ENCODE assay signal across 17 cellular contexts in genomic region chr6:125015152-125015551, GRCh38.
"Had no signal": no experiment of that assay in that cellular context is flagged by ENCODE, and none has a peak within 500 bp of the region (broad histone marks: within the 10 kb centered on the region; RNA-seq: fewer than 3 reads in every experiment).

No MANE protein-coding gene starts in this region.

- H3K27me3 ChIP-seq: ascending aorta, left lung, upper lobe of left lung had no signal

- H3K36me3 ChIP-seq: ascending aorta, left lung, thoracic aorta, upper lobe of left lung had no signal

- H3K36me3 Mint-ChIP-seq: activated naive CD4-positive, alpha-beta T cell treated with anti-CD3 and anti-CD28 coated beads, Interleukin-2, amount 10 ng/mL, durations not matched to agents 7 days and 5 days; stimulated activated effector memory CD8-positive, alpha-beta T cell treated with anti-CD3 and anti-CD28 coated beads, Interleukin-12 subunit alpha, Interleukin-12 subunit beta, amount 100 ng/mL, for 72 hours had no signal

- H3K9me3 ChIP-seq: ascending aorta, left lung, thoracic aorta, upper lobe of left lung had no signal

- H3K4me3 ChIP-seq: ascending aorta, left lung, thoracic aorta, upper lobe of left lung had no signal

- DNase-seq: activated CD4-positive, alpha-beta T cell treated with anti-CD3 and anti-CD28 coated beads, Interleukin-2, amount 50 U/mL, for 1 hour; activated CD4-positive, CD25-positive, alpha-beta regulatory T cell treated with anti-CD3 and anti-CD28 coated beads, Interleukin-2, amount 50 U/mL, for 72 hours; activated CD8-positive, alpha-beta memory T cell treated with anti-CD3 and anti-CD28 coated beads, Interleukin-2, amount 50 U/mL, for 4 hours; activated effector memory CD4-positive, alpha-beta T cell treated with Interleukin-2 at 50 U/mL for 16 hours; activated naive CD4-positive, alpha-beta T cell treated with anti-CD3 and anti-CD28 coated beads, Interleukin-2, amount 10 ng/mL, durations not matched to agents 7 days and 5 days; activated naive CD8-positive, alpha-beta T cell treated with anti-CD3 and anti-CD28 coated beads, Interleukin-2, amount 50 U/mL, for 24 hours; activated T-cell treated with anti-CD3 and anti-CD28 coated beads, Interleukin-2, amount 50 U/mL, for 4 hours; effector memory CD8-positive, alpha-beta T cell; left lung; stimulated activated CD4-positive, alpha-beta T cell treated with anti-CD3 and anti-CD28 coated beads, Interleukin-4, amount 100 ng/mL, for 24 hours; SW 1271; T-helper 2 cell; upper lobe of left lung had no signal

- H3K4me1 Mint-ChIP-seq: stimulated activated effector memory CD8-positive, alpha-beta T cell treated with anti-CD3 and anti-CD28 coated beads, Interleukin-12 subunit alpha, Interleukin-12 subunit beta, amount 100 ng/mL, for 72 hours had no signal

- H3K27me3 Mint-ChIP-seq: activated naive CD4-positive, alpha-beta T cell treated with anti-CD3 and anti-CD28 coated beads, Interleukin-2, amount 10 ng/mL, durations not matched to agents 7 days and 5 days; activated naive CD8-positive, alpha-beta T cell treated with anti-CD3 and anti-CD28 coated beads, Interleukin-2, amount 50 U/mL, for 24 hours; effector memory CD8-positive, alpha-beta T cell had no signal

- H3K4me3 Mint-ChIP-seq: activated naive CD4-positive, alpha-beta T cell treated with anti-CD3 and anti-CD28 coated beads, Interleukin-2, amount 10 ng/mL, durations not matched to agents 7 days and 5 days; activated naive CD8-positive, alpha-beta T cell treated with anti-CD3 and anti-CD28 coated beads, Interleukin-2, amount 50 U/mL, for 24 hours; activated T-cell treated with anti-CD3 and anti-CD28 coated beads, Interleukin-2, amount 50 U/mL, for 4 hours; effector memory CD8-positive, alpha-beta T cell; stimulated activated effector memory CD8-positive, alpha-beta T cell treated with anti-CD3 and anti-CD28 coated beads, Interleukin-12 subunit alpha, Interleukin-12 subunit beta, amount 100 ng/mL, for 72 hours had no signal

- H3K27ac ChIP-seq: ascending aorta, left lung, thoracic aorta, upper lobe of left lung, VCaP had no signal

- ATAC-seq: activated naive CD8-positive, alpha-beta T cell treated with anti-CD3 and anti-CD28 coated beads, Interleukin-2, amount 50 U/mL, for 24 hours; activated T-cell treated with anti-CD3 and anti-CD28 coated beads, Interleukin-2, amount 50 U/mL, for 4 hours; effector memory CD8-positive, alpha-beta T cell; left lung; stimulated activated effector memory CD8-positive, alpha-beta T cell treated with anti-CD3 and anti-CD28 coated beads, Interleukin-12 subunit alpha, Interleukin-12 subunit beta, amount 100 ng/mL, for 72 hours had no signal

- H3K9me3 Mint-ChIP-seq: activated naive CD4-positive, alpha-beta T cell treated with anti-CD3 and anti-CD28 coated beads, Interleukin-2, amount 10 ng/mL, durations not matched to agents 7 days and 5 days; activated naive CD8-positive, alpha-beta T cell treated with anti-CD3 and anti-CD28 coated beads, Interleukin-2, amount 50 U/mL, for 24 hours; activated T-cell treated with anti-CD3 and anti-CD28 coated beads, Interleukin-2, amount 50 U/mL, for 4 hours; effector memory CD8-positive, alpha-beta T cell; stimulated activated effector memory CD8-positive, alpha-beta T cell treated with anti-CD3 and anti-CD28 coated beads, Interleukin-12 subunit alpha, Interleukin-12 subunit beta, amount 100 ng/mL, for 72 hours had no signal

- H3K27ac Mint-ChIP-seq: activated naive CD4-positive, alpha-beta T cell treated with anti-CD3 and anti-CD28 coated beads, Interleukin-2, amount 10 ng/mL, durations not matched to agents 7 days and 5 days; activated naive CD8-positive, alpha-beta T cell treated with anti-CD3 and anti-CD28 coated beads, Interleukin-2, amount 50 U/mL, for 24 hours; effector memory CD8-positive, alpha-beta T cell; stimulated activated effector memory CD8-positive, alpha-beta T cell treated with anti-CD3 and anti-CD28 coated beads, Interleukin-12 subunit alpha, Interleukin-12 subunit beta, amount 100 ng/mL, for 72 hours had no signal
